ENCODE assay signal across 15 cellular contexts in the genomic region with DNA sequence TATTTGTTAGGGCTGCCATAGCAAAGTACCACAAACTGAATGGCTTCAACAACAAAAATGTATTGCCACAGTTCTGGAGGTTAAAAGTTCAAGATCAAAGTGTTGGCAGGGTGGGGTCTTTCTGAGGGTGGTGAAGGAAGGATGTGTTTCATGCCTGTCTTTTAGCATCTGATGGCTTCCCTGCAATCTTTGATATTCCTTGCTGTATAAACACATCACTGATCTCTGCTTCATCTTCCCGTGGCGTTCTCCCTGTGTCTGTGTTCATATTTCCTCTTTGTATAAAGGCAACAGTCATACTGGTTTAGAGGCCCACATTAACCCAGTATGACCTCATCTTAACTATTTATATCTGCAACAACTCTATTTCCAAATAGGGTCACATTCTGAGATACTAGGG.
DNase-seq lines count a peak whose midpoint lies in the region; ATAC-seq and TF ChIP-seq lines count a peak whose summit lies in the region.
"Had no signal": no experiment of that assay in that cellular context is flagged by ENCODE, and none has a peak within 500 bp of the region (broad histone marks: within the 10 kb centered on the region; RNA-seq: fewer than 3 reads in every experiment).

No MANE protein-coding gene starts in this region.

- no peak overlapping the region for H3K9ac ChIP-seq in mammary epithelial cell (ENCODE audit: insufficient read depth, low read length)

- CTCF ChIA-PET in mammary epithelial cell (lab: Charles Lee; ENCODE audit: low non-redundant PET) = no interaction called here

- H3K4me2 ChIP-seq in mammary epithelial cell (ENCODE audit: insufficient read depth, low read depth, low read length) = no peak overlapping the region

- peaks cover 12% of the 10 kb centered on the region for H3K36me3 Mint-ChIP-seq in T-helper 2 cell treated with Interferon-gamma antibody and Interleukin-4, amounts not matched to agents 5 μg/mL and 100 μg/mL, for 36 hours (ENCODE audit: low read depth)

- intact Hi-C loops in Right ventricle myocardium superior (cut with DNase I) = no loop called here
- intact Hi-C loops in mammary epithelial cell (cut with micrococcal nuclease) = no loop called here

- H4K20me1 ChIP-seq in mammary epithelial cell (ENCODE audit: insufficient read depth, low read length) = no peaks in the 10 kb centered on the region

- H2AFZ ChIP-seq in mammary epithelial cell (ENCODE audit: low read depth, low read length) = no peak overlapping the region

- H3K4me3 ChIP-seq in cardiac muscle cell (no peak overlapping the region), thymus (ENCODE audit: low read length) (no peak overlapping the region), mammary epithelial cell (replicated peaks in 1 of 3; ENCODE audit: insufficient read depth in 1 of 3, low read depth in 2 of 3, low read length in 3 of 3) (no peak overlapping the region)
- H3K4me3 ChIP-seq: lower lobe of right lung, pancreas had no signal

- no peak for TF ChIP-seq CTCF in cardiac muscle cell (IDR thresholded peaks at IDR 0.05; ENCODE audit: low read depth, low read length)
- no peak for TF ChIP-seq CTCF in mammary epithelial cell (conservative IDR thresholded peaks at IDR 0.05 in 1 of 2, IDR thresholded peaks at IDR 0.05 in 1 of 2; ENCODE audit: extremely low read depth in 1 of 2, insufficient read depth in 1 of 2, low read depth in 1 of 2, low read length in 2 of 2)

- H3K9me3 Mint-ChIP-seq in T-helper 2 cell treated with Interferon-gamma antibody and Interleukin-4, amounts not matched to agents 5 μg/mL and 100 μg/mL, for 36 hours = peaks cover 18% of the 10 kb centered on the region
- H3K9me3 Mint-ChIP-seq: HFFc6 had no signal

- in situ Hi-C loops in mammary epithelial cell (cut with MboI; ENCODE audit: low sequenced_read_pairs in 2 of 2) = no loop called here

- H3K4me1 Mint-ChIP-seq in T-helper 2 cell treated with Interferon-gamma antibody and Interleukin-4, amounts not matched to agents 5 μg/mL and 100 μg/mL, for 36 hours (ENCODE audit: low read depth) = peaks cover 20% of the 10 kb centered on the region

- BruUV-seq in mammary epithelial cell (replicated peaks; lab: Mats Ljungman, UMichigan) = no TSS peak

- no peaks in the 10 kb centered on the region for H3K79me2 ChIP-seq in mammary epithelial cell (ENCODE audit: insufficient read depth, low read length)

- H3K36me3 ChIP-seq in cardiac muscle cell (no peaks in the 10 kb centered on the region), thymus (ENCODE audit: control insufficient read depth, insufficient read depth) (no peaks in the 10 kb centered on the region), mammary epithelial cell (ENCODE audit: insufficient read depth, low read length) (no peaks in the 10 kb centered on the region)
- H3K36me3 ChIP-seq: brain microvascular endothelial cell, lower lobe of right lung, pancreas had no signal

- H3K27ac ChIP-seq in cardiac muscle cell (peak overlapping the region; percentile 30), thymus (ENCODE audit: low read depth) (peak overlapping the region; percentile 18), mammary epithelial cell (ENCODE audit: insufficient read depth, low read depth, low read length) (no peak overlapping the region), substantia nigra (ENCODE audit: low read depth, low read length, poor library complexity, severe bottlenecking) (no peak overlapping the region)
- H3K27ac ChIP-seq: brain microvascular endothelial cell, epithelial cell of prostate, lower lobe of right lung, pancreas had no signal

- dilution Hi-C loops in mammary epithelial cell (cut with HindIII; ENCODE audit: low sequenced_read_pairs) = no loop called here

- H3K27ac Mint-ChIP-seq in T-helper 2 cell treated with Interferon-gamma antibody and Interleukin-4, amounts not matched to agents 5 μg/mL and 100 μg/mL, for 36 hours = peak overlapping the region; percentile 82
- H3K27ac Mint-ChIP-seq: HFFc6 had no signal

- H3K27me3 ChIP-seq in cardiac muscle cell (no peaks in the 10 kb centered on the region), thymus (ENCODE audit: control insufficient read depth, insufficient read depth) (no peaks in the 10 kb centered on the region), mammary epithelial cell (ENCODE audit: insufficient read depth, low read length) (no peaks in the 10 kb centered on the region)
- H3K27me3 ChIP-seq: brain microvascular endothelial cell, pancreas had no signal

- 80% methylated on average over 2 of the region's 2 CpGs for WGBS in thymus
- 100% methylated on average over 2 of the region's 2 CpGs for WGBS in mammary epithelial cell (ENCODE audit: low coverage, missing lambda C conversion rate)

- H3K4me3 Mint-ChIP-seq in T-helper 2 cell treated with Interferon-gamma antibody and Interleukin-4, amounts not matched to agents 5 μg/mL and 100 μg/mL, for 36 hours = peak overlapping the region; percentile 30
- H3K4me3 Mint-ChIP-seq: HFFc6 had no signal

- no peaks in the 10 kb centered on the region for H3K27me3 Mint-ChIP-seq in T-helper 2 cell treated with Interferon-gamma antibody and Interleukin-4, amounts not matched to agents 5 μg/mL and 100 μg/mL, for 36 hours (ENCODE audit: low read depth)

- no peak for ATAC-seq in Right ventricle myocardium superior (ENCODE audit: poor library complexity)
- ATAC-seq: pancreas had no signal

- peaks cover 15% of the 10 kb centered on the region for H3K4me1 ChIP-seq in cardiac muscle cell (ENCODE audit: low read depth)
- H3K4me1 ChIP-seq in thymus (ENCODE audit: control insufficient read depth, insufficient read depth, low read length) = no peaks in the 10 kb centered on the region
- no peaks in the 10 kb centered on the region for H3K4me1 ChIP-seq in mammary epithelial cell (ENCODE audit: insufficient read depth, low read length)
- H3K4me1 ChIP-seq: lower lobe of right lung had no signal

- H3K9me3 ChIP-seq in cardiac muscle cell (ENCODE audit: low read depth) = no peaks in the 10 kb centered on the region
- no peaks in the 10 kb centered on the region for H3K9me3 ChIP-seq in thymus (ENCODE audit: control insufficient read depth)
- no peaks in the 10 kb centered on the region for H3K9me3 ChIP-seq in mammary epithelial cell (replicated peaks; ENCODE audit: insufficient read depth, low read length)
- H3K9me3 ChIP-seq: lower lobe of right lung, pancreas had no signal

- DNase-seq in cardiac muscle cell (ENCODE audit: low read depth in 1 of 2, low spot score in 1 of 2) (no peak), Right ventricle myocardium superior (no peak), mammary epithelial cell (no peak), occipital lobe (lab: John Stamatoyannopoulos, UW) (no peak), substantia nigra (lab: John Stamatoyannopoulos, UW) (no peak)
- DNase-seq in T-helper 2 cell treated with Interferon-gamma antibody and Interleukin-4, amounts not matched to agents 5 μg/mL and 100 μg/mL, for 36 hours (ENCODE audit: low spot score) = no peak
- DNase-seq in central memory CD4-positive, alpha-beta T cell = peak; percentile 83
- DNase-seq: brain microvascular endothelial cell, HFFc6, lower lobe of right lung, NCI-H1105 treated with DMSO at 0.1 percent for 48 hours, NCI-H526, pancreas had no signal

Comparison
In these comparisons a context has a peak if more than half of its experiments do, and no peak if none do; other contexts are left out.
1. H3K27ac ChIP-seq: peak in cardiac muscle cell (single experiment) and thymus (single experiment); none in mammary epithelial cell (single experiment) and substantia nigra (single experiment).